ENCODE assay signal across 8 cellular contexts in the genomic region with DNA sequence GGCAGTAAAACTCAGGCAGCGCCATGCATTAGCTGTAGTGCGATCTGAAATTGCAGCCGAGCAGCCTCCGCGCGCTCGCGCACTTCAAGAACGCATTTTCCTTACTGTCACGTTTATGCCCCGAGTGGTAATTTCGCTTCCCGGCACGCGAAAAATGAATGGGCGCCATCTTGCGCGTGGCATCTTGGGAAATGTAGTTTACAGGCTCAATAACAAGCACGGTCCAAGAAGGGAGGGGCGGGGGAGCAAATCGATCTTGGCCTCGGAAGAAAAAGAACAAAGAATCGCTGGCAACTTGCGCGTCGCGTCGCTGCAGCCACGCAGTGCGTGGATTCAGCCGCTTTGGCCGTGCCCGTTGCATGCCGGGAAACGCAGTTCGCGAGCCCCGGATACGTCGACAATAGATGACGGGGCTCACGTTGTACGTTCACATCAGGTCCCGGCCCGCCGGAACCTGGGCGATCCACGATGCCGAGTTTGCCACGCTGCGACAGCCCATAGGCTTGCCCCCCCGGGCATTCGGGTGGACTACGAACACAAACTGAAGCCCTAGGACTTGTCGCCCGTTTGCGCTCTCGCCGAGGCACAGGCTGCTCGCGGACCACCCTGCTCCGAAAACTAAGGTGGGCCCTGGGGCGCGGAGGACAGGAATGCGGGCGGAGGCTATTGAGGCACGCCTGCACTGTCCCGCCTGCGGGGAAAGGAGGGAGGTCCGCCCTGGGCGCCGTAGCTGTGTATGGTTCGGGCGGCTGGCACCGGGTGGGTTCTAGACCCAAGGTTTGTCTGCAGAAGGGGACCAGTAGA. TPM values are rescaled to one million over a fixed set of nuclear protein-coding genes. Genes with fewer than 3 reads are reported as not detected.
DNase-seq lines count a peak whose midpoint lies in the region; ATAC-seq, FAIRE-seq and TF ChIP-seq lines count a peak whose summit lies in the region.

A gene with protein sequence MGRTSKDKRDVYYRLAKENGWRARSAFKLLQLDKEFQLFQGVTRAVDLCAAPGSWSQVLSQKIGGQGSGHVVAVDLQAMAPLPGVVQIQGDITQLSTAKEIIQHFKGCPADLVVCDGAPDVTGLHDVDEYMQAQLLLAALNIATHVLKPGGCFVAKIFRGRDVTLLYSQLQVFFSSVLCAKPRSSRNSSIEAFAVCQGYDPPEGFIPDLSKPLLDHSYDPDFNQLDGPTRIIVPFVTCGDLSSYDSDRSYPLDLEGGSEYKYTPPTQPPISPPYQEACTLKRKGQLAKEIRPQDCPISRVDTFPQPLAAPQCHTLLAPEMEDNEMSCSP (plus strand): TSS at position 426 of the 804 bp plus-strand sequence. CDS start 1,849 bp downstream, outside the sequence.

- H4K20me1 ChIP-seq in mammary epithelial cell (ENCODE audit: insufficient read depth, low read length) = no peaks in the 10 kb centered on the region

- peak within 1 kb of the TSS; percentile 84 for H3K4me2 ChIP-seq in mammary epithelial cell (ENCODE audit: insufficient read depth, low read depth, low read length)

- H2AFZ ChIP-seq in mammary epithelial cell (ENCODE audit: low read depth, low read length) = peak within 1 kb of the TSS; percentile 68

- no peaks in the 10 kb centered on the region for H3K9me3 ChIP-seq in A673 (ENCODE audit: low read depth, low read length, poor library complexity, severe bottlenecking)
- no peaks in the 10 kb centered on the region for H3K9me3 ChIP-seq in WERI-Rb-1 (ENCODE audit: severe bottlenecking)
- no peaks in the 10 kb centered on the region for H3K9me3 ChIP-seq in mammary epithelial cell (replicated peaks; ENCODE audit: insufficient read depth, low read length)
- H3K9me3 ChIP-seq in iPS-20b (ENCODE audit: insufficient read depth, low read depth, low read length) = no peaks in the 10 kb centered on the region
- H3K9me3 ChIP-seq in small intestine (ENCODE audit: control insufficient read depth, low read depth) = no peaks in the 10 kb centered on the region

- WGBS in mammary epithelial cell (ENCODE audit: low coverage, missing lambda C conversion rate) = 49% methylated on average over 32 of the region's 75 CpGs
- WGBS in small intestine, 3 donors = 0 to 39% (median 7%) methylated on average over 52 to 75 of the region's 75 CpGs

- H3K4me3 ChIP-seq in A673 (ENCODE audit: low read depth, low read length, poor library complexity, severe bottlenecking) = peak within 1 kb of the TSS; percentile 81
- peak within 1 kb of the TSS; percentile 72 for H3K4me3 ChIP-seq in WERI-Rb-1 (ENCODE audit: low read depth, low read length)
- H3K4me3 ChIP-seq in mammary epithelial cell (replicated peaks in 1 of 3; ENCODE audit: insufficient read depth in 1 of 3, low read depth in 2 of 3, low read length in 3 of 3) = peak within 1 kb of the TSS; percentile 62 to 73 (median 67)
- peak within 1 kb of the TSS; percentile 94 for H3K4me3 ChIP-seq in iPS-20b (ENCODE audit: low read length)
- H3K4me3 ChIP-seq in small intestine (ENCODE audit: low read depth in 1 of 2, low read length in 2 of 2) = peak within 1 kb of the TSS; percentile 54 to 63

- CTCF ChIA-PET in A673 (lab: Charles Lee) (no interaction called here), mammary epithelial cell (lab: Charles Lee; ENCODE audit: low non-redundant PET) (no interaction called here)

- H3K36me3 ChIP-seq in A673 (ENCODE audit: insufficient read depth, low read length, poor library complexity, severe bottlenecking) = no peaks in the 10 kb centered on the region
- H3K36me3 ChIP-seq in WERI-Rb-1 = peaks cover 9% of the 10 kb centered on the region
- peaks cover 3% of the 10 kb centered on the region for H3K36me3 ChIP-seq in mammary epithelial cell (ENCODE audit: insufficient read depth, low read length)
- peaks cover 10% of the 10 kb centered on the region; the same call in 1 of the 2 replicates for H3K36me3 ChIP-seq in iPS-20b (ENCODE audit: insufficient read depth, low read depth, low read length)
- H3K36me3 ChIP-seq in small intestine (ENCODE audit: control insufficient read depth in 2 of 2, insufficient read depth in 2 of 2, low read length in 2 of 2) = peaks cover 0 to 2% of the 10 kb centered on the region in 2 donors

- dilution Hi-C loops in mammary epithelial cell (cut with HindIII; ENCODE audit: low sequenced_read_pairs) = no loop called here

- peak; percentile 95 for DNase-seq in A673 (ENCODE audit: low spot score)
- DNase-seq in NCI-H2227 (lab: John Stamatoyannopoulos, UW; ENCODE audit: unreplicated experiment) = peak; percentile 96
- peak; percentile 86 for DNase-seq in WERI-Rb-1
- peak; percentile 87 for DNase-seq in mammary epithelial cell
- DNase-seq in small intestine = peak; percentile 91

- intact Hi-C loops in A673 (cut with micrococcal nuclease; ENCODE audit: unreplicated experiment) = no loop called here
- intact Hi-C loops in mammary epithelial cell (cut with micrococcal nuclease) = loop anchor here (1.0 kb wide), 1 partner anchor 32 kb away; a partner anchor contains a TSS

- H3K27ac ChIP-seq in A673 (ENCODE audit: low read depth, low read length, poor library complexity, severe bottlenecking) (peak within 1 kb of the TSS; percentile 83), WERI-Rb-1 (peak within 1 kb of the TSS; percentile 74), mammary epithelial cell (ENCODE audit: insufficient read depth, low read depth, low read length) (peak within 1 kb of the TSS; percentile 89), iPS-20b (ENCODE audit: low read length) (peak within 1 kb of the TSS; percentile 65), small intestine (ENCODE audit: low read depth in 1 of 2, low read length in 1 of 2) (peak within 1 kb of the TSS; percentile 42 to 95)

- POLR2A ChIA-PET in A673 (lab: Charles Lee; ENCODE audit: low non-redundant PET) = no interaction called here

- BruUV-seq in A673 (replicated peaks; lab: Mats Ljungman, UMichigan) (no TSS peak), mammary epithelial cell (replicated peaks; lab: Mats Ljungman, UMichigan) (TSS peak; percentile 67)

- in situ Hi-C loops in mammary epithelial cell (cut with MboI; ENCODE audit: low sequenced_read_pairs in 2 of 2) = no loop called here

- H3K9ac ChIP-seq in mammary epithelial cell (ENCODE audit: insufficient read depth, low read length) = peak within 1 kb of the TSS; percentile 88
- H3K9ac ChIP-seq in iPS-20b (ENCODE audit: low read depth, low read length) = peak within 1 kb of the TSS; percentile 83

- no peaks in the 10 kb centered on the region for H3K27me3 ChIP-seq in A673 (replicated peaks; ENCODE audit: insufficient read depth, low read depth, low read length, poor library complexity)
- H3K27me3 ChIP-seq in WERI-Rb-1 (ENCODE audit: insufficient read depth, low read depth, severe bottlenecking) = no peaks in the 10 kb centered on the region
- no peaks in the 10 kb centered on the region for H3K27me3 ChIP-seq in mammary epithelial cell (ENCODE audit: insufficient read depth, low read length)
- H3K27me3 ChIP-seq in iPS-20b (ENCODE audit: insufficient read depth, low read length) = no peaks in the 10 kb centered on the region
- H3K27me3 ChIP-seq in small intestine (ENCODE audit: control insufficient read depth in 2 of 2, insufficient read depth in 2 of 2, low read length in 2 of 2) = no peaks in the 10 kb centered on the region

- TF ChIP-seq CTCF in A673 (conservative IDR thresholded peaks at IDR 0.05; ENCODE audit: low read depth, low read length) (no peak), WERI-Rb-1 (IDR thresholded peaks at IDR 0.05; ENCODE audit: low read depth, low read length) (no peak), mammary epithelial cell (conservative IDR thresholded peaks at IDR 0.05 in 1 of 2, IDR thresholded peaks at IDR 0.05 in 1 of 2; ENCODE audit: extremely low read depth in 1 of 2, insufficient read depth in 1 of 2, low read depth in 1 of 2, low read length in 2 of 2) (no peak)

- ATAC-seq in GM18868 (IDR thresholded peaks at IDR 0.05; ENCODE audit: unreplicated experiment) (peak; percentile 94), HG03108 (IDR thresholded peaks at IDR 0.05; ENCODE audit: unreplicated experiment) (peak; percentile 75)

- H3K79me2 ChIP-seq in mammary epithelial cell (ENCODE audit: insufficient read depth, low read length) = peaks cover 57% of the 10 kb centered on the region

- peaks cover 9% of the 10 kb centered on the region for H3K4me1 ChIP-seq in A673 (ENCODE audit: insufficient read depth, low read length, poor library complexity, severe bottlenecking)
- H3K4me1 ChIP-seq in mammary epithelial cell (ENCODE audit: insufficient read depth, low read length) = peaks cover 5% of the 10 kb centered on the region
- peaks cover 6% of the 10 kb centered on the region; the same call in 1 of the 2 replicates for H3K4me1 ChIP-seq in iPS-20b (ENCODE audit: insufficient read depth, low read length)
- H3K4me1 ChIP-seq in small intestine (ENCODE audit: control insufficient read depth in 2 of 2, insufficient read depth in 1 of 2, low read depth in 1 of 2, low read length in 1 of 2) = no peaks in the 10 kb centered on the region

- peak; percentile 71 for FAIRE-seq in small intestine (lab: Jason Lieb, UNC)

RNA-seq across cellular contexts. Expression of the gene that starts here (rescaled TPM):
- total RNA-seq in A673 (2021) = 58.3 and 61.3 TPM in 2 replicates
- total RNA-seq in mammary epithelial cell = 100 to 1,000 TPM; 112 to 126 TPM
- polyA plus RNA-seq in mammary epithelial cell = 113 TPM
- polyA minus RNA-seq in mammary epithelial cell = 117 TPM
- 10 to 100 TPM; 13.4 to 32.9 (median 18.1) TPM for polyA plus RNA-seq in small intestine

Comparison
In these comparisons a context has a peak if more than half of its experiments do, and no peak if none do; other contexts are left out.
1. Peak in every context shown above with its lines: DNase-seq, ATAC-seq, H3K4me3 ChIP-seq and H3K27ac ChIP-seq.